In the genomic region with DNA sequence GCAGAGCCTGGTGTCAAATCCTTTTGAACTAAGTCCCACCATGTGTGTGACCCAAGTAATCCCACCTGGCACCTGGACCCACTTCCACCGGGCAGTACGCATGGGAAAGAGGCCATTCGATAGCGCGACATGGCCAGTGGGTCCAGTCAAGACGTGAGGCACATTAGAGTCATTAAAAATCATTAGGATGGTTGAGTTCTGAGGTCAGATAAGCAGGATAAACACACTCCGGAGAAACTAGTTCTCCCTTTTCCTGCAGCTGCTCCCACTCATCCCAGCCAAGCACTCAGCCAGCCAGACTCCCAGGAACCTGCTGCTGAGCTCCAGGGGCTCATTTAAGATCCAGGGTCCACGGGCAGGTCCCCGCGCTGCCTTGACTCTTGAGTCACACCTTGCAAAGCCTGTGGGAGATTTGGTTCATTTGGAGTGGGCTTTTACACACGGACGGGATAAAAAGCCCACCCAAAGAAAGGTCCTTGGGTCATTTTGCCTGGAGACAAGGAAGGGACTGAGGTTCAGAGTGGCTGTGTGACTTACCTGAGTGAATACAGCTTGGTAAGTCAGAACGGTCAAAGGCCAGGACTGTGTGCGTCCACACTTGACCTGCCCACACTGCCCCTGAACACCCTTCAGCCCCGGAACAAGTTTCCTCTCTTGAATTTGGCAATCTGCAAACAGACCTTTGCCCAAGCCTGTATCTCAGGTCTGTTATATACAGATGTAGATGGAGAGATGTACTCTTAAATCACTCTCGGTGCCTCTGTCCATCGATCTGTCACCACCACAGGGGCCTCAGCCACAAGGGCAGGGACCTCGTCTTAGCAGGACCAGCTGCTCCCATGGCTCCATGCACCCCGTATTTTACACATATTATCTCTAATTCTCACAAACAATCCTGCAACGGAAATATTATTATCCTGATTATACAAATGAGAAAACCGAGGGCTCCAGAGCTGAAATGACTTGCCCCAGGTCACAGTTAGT, we compare ENCODE assay signal across 2 cellular contexts.
TF ChIP-seq lines count a peak whose summit lies in the region.

No MANE protein-coding gene starts in this region.

TF ChIP-seq in HepG2, 621 proteins besides CTCF, POLR2A, EP300 and RAD21:
- 0 out of 2 replicates have a peak, but pooled peaks have one; percentile 10 for TF ChIP-seq HNF4A (CRISPR knock-in tag; IDR thresholded peaks at IDR 0.05)
- TF ChIP-seq ZBTB1 (CRISPR knock-in tag; IDR thresholded peaks at IDR 0.05; ENCODE audit: borderline replicate concordance) = no peak
- TF ChIP-seq NFE2L2 (IDR thresholded peaks at IDR 0.05; ENCODE audit: low read length) = no peak

TF ChIP-seq in H1, 55 proteins besides CTCF, POLR2A, EP300 and RAD21:
- no peak for TF ChIP-seq POU5F1 (IDR thresholded peaks at IDR 0.05; ENCODE audit: low read depth, low read length)
- TF ChIP-seq POLR2AphosphoS5 (IDR thresholded peaks at IDR 0.05; ENCODE audit: low read depth, low read length) = no peak
- no peak for TF ChIP-seq MAFK (IDR thresholded peaks at IDR 0.05; ENCODE audit: low read depth, low read length)
- TF ChIP-seq GABPA (IDR thresholded peaks at IDR 0.05; ENCODE audit: borderline replicate concordance, insufficient read depth, low read length) = no peak
- TF ChIP-seq RNF2 (IDR thresholded peaks at IDR 0.05; ENCODE audit: borderline replicate concordance, low read depth, low read length, missing control alignments, poor library complexity, severe bottlenecking) = no peak
- TF ChIP-seq SIRT6 (IDR thresholded peaks at IDR 0.05; ENCODE audit: low read length) = no peak
- no peak for TF ChIP-seq USF2 (IDR thresholded peaks at IDR 0.05; ENCODE audit: low read length)
- TF ChIP-seq, protein P1, sequence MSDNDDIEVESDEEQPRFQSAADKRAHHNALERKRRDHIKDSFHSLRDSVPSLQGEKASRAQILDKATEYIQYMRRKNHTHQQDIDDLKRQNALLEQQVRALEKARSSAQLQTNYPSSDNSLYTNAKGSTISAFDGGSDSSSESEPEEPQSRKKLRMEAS (IDR thresholded peaks at IDR 0.05) = no peak
- TF ChIP-seq BRCA1 (IDR thresholded peaks at IDR 0.05; ENCODE audit: low read depth, low read length) = no peak
- TF ChIP-seq, protein P2, sequence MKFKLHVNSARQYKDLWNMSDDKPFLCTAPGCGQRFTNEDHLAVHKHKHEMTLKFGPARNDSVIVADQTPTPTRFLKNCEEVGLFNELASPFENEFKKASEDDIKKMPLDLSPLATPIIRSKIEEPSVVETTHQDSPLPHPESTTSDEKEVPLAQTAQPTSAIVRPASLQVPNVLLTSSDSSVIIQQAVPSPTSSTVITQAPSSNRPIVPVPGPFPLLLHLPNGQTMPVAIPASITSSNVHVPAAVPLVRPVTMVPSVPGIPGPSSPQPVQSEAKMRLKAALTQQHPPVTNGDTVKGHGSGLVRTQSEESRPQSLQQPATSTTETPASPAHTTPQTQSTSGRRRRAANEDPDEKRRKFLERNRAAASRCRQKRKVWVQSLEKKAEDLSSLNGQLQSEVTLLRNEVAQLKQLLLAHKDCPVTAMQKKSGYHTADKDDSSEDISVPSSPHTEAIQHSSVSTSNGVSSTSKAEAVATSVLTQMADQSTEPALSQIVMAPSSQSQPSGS (IDR thresholded peaks at IDR 0.05; ENCODE audit: low read length) = no peak
- TF ChIP-seq KDM5A (IDR thresholded peaks at IDR 0.05; ENCODE audit: low read length) = no peak
- TF ChIP-seq NRF1 (IDR thresholded peaks at IDR 0.05; ENCODE audit: low read depth, low read length) = no peak
- TF ChIP-seq, protein P3, sequence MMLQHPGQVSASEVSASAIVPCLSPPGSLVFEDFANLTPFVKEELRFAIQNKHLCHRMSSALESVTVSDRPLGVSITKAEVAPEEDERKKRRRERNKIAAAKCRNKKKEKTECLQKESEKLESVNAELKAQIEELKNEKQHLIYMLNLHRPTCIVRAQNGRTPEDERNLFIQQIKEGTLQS (IDR thresholded peaks at IDR 0.05; ENCODE audit: insufficient read depth, low read depth, low read length) = no peak
